Comparison of ENCODE assay signal across 3 cellular contexts in genomic region chr6:142444800-142445405, GRCh38.
TF ChIP-seq lines count a peak whose summit lies in the region.

No MANE protein-coding gene starts in this region.

TF ChIP-seq in SK-N-SH, 30 proteins besides CTCF, POLR2A, EP300 and RAD21 (continued from another document):
- no peak for TF ChIP-seq GABPA (IDR thresholded peaks at IDR 0.05; ENCODE audit: low read depth)

TF ChIP-seq in SK-N-SH treated with all-trans-retinoic acid at 6 μM for 48 hours, 23 proteins besides CTCF, POLR2A, EP300 and RAD21 (continued from another document):
- TF ChIP-seq, protein P1, sequence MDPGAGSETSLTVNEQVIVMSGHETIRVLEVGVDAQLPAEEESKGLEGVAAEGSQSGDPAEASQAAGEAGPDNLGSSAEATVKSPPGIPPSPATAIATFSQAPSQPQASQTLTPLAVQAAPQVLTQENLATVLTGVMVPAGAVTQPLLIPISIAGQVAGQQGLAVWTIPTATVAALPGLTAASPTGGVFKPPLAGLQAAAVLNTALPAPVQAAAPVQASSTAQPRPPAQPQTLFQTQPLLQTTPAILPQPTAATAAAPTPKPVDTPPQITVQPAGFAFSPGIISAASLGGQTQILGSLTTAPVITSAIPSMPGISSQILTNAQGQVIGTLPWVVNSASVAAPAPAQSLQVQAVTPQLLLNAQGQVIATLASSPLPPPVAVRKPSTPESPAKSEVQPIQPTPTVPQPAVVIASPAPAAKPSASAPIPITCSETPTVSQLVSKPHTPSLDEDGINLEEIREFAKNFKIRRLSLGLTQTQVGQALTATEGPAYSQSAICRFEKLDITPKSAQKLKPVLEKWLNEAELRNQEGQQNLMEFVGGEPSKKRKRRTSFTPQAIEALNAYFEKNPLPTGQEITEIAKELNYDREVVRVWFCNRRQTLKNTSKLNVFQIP (CRISPR knock-in tag; IDR thresholded peaks at IDR 0.05; ENCODE audit: borderline replicate concordance, low read depth) = no peak
- TF ChIP-seq SNAI2 (CRISPR knock-in tag; IDR thresholded peaks at IDR 0.05) (no peak), BACH2 (CRISPR knock-in tag; IDR thresholded peaks at IDR 0.05; ENCODE audit: borderline replicate concordance) (no peak), OSR1 (CRISPR knock-in tag; IDR thresholded peaks at IDR 0.05) (no peak), TSHZ2 (CRISPR knock-in tag; IDR thresholded peaks at IDR 0.05) (no peak)

TF ChIP-seq in WTC11, 78 proteins besides CTCF, POLR2A, EP300 and RAD21 (continued from another document):
- TF ChIP-seq ARID4B (CRISPR knock-in tag; IDR thresholded peaks at IDR 0.05; ENCODE audit: borderline replicate concordance) (no peak), OVOL2 (CRISPR knock-in tag; IDR thresholded peaks at IDR 0.05; ENCODE audit: borderline replicate concordance) (no peak), ZNF317 (CRISPR knock-in tag; IDR thresholded peaks at IDR 0.05; ENCODE audit: borderline replicate concordance, low read depth) (no peak), PRRX2 (CRISPR knock-in tag; IDR thresholded peaks at IDR 0.05) (no peak), IRF2 (CRISPR knock-in tag; IDR thresholded peaks at IDR 0.05; ENCODE audit: borderline replicate concordance, low read depth) (no peak), ZBTB43 (CRISPR knock-in tag; IDR thresholded peaks at IDR 0.05) (no peak), JUN (CRISPR knock-in tag; IDR thresholded peaks at IDR 0.05) (no peak), E2F5 (CRISPR knock-in tag; IDR thresholded peaks at IDR 0.05) (no peak)
- TF ChIP-seq, protein P2, sequence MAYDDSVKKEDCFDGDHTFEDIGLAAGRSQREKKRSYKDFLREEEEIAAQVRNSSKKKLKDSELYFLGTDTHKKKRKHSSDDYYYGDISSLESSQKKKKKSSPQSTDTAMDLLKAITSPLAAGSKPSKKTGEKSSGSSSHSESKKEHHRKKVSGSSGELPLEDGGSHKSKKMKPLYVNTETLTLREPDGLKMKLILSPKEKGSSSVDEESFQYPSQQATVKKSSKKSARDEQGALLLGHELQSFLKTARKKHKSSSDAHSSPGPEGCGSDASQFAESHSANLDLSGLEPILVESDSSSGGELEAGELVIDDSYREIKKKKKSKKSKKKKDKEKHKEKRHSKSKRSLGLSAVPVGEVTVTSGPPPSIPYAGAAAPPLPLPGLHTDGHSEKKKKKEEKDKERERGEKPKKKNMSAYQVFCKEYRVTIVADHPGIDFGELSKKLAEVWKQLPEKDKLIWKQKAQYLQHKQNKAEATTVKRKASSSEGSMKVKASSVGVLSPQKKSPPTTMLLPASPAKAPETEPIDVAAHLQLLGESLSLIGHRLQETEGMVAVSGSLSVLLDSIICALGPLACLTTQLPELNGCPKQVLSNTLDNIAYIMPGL (CRISPR knock-in tag; IDR thresholded peaks at IDR 0.05) = no peak
